In genomic region chr15:71680079-71680461, GRCh38 we compare ENCODE assay signal across 18 cellular contexts.
DNase-seq lines count a peak whose midpoint lies in the region; ATAC-seq and TF ChIP-seq lines count a peak whose summit lies in the region.
"Had no signal": no experiment of that assay in that cellular context is flagged by ENCODE, and none has a peak within 500 bp of the region (broad histone marks: within the 10 kb centered on the region; RNA-seq: fewer than 3 reads in every experiment).

No MANE protein-coding gene starts in this region.

- H3K9me2 ChIP-seq in GM23338 (ENCODE audit: insufficient read depth) = no peaks in the 10 kb centered on the region

- ATAC-seq in GM23338 (peak; percentile 74), omental fat pad (ENCODE audit: low FRiP score) (peak; percentile 45), HG02798 (IDR thresholded peaks at IDR 0.05; ENCODE audit: poor library complexity, unreplicated experiment) (no peak)
- ATAC-seq in activated naive CD4-positive, alpha-beta T cell treated with anti-CD3 and anti-CD28 coated beads, Interleukin-2, amount 50 U/mL, for 72 hours = no peak
- ATAC-seq: psoas muscle, T-cell had no signal

- H3K27ac Mint-ChIP-seq in GM23338 = no peak overlapping the region
- H3K27ac Mint-ChIP-seq in activated naive CD4-positive, alpha-beta T cell treated with anti-CD3 and anti-CD28 coated beads, Interleukin-2, amount 50 U/mL, for 72 hours = no peak overlapping the region
- H3K27ac Mint-ChIP-seq: activated naive CD4-positive, alpha-beta T cell treated with anti-CD3 and anti-CD28 coated beads, Interleukin-2, amount 10 ng/mL, durations not matched to agents 7 days and 5 days; T-cell had no signal

- no peaks in the 10 kb centered on the region for H3F3A ChIP-seq in GM23338 (replicated peaks; ENCODE audit: low read depth)

- no peak overlapping the region for H2AFZ ChIP-seq in GM23338

- peak overlapping the region; percentile 16; the same call in 1 of the 2 replicates for H3K4me2 ChIP-seq in GM23338

- H3K27me3 Mint-ChIP-seq in GM23338 (ENCODE audit: insufficient read depth, low read depth, poor library complexity) = no peaks in the 10 kb centered on the region
- H3K27me3 Mint-ChIP-seq: activated naive CD4-positive, alpha-beta T cell treated with anti-CD3 and anti-CD28 coated beads, Interleukin-2, amount 10 ng/mL, durations not matched to agents 7 days and 5 days had no signal

- no peaks in the 10 kb centered on the region for H3K27me3 ChIP-seq in GM23338 (ENCODE audit: insufficient read depth)
- H3K27me3 ChIP-seq: brain microvascular endothelial cell, tibial nerve had no signal

- TF ChIP-seq RAD21 in Ishikawa (IDR thresholded peaks at IDR 0.05; ENCODE audit: low read depth) = no peak

- no peaks in the 10 kb centered on the region for H4K20me1 ChIP-seq in GM23338 (replicated peaks; ENCODE audit: insufficient read depth)

- H3K36me3 Mint-ChIP-seq in GM23338 (ENCODE audit: low read depth) = no peaks in the 10 kb centered on the region
- no peaks in the 10 kb centered on the region for H3K36me3 Mint-ChIP-seq in activated naive CD4-positive, alpha-beta T cell treated with anti-CD3 and anti-CD28 coated beads, Interleukin-2, amount 50 U/mL, for 72 hours
- H3K36me3 Mint-ChIP-seq: activated naive CD4-positive, alpha-beta T cell treated with anti-CD3 and anti-CD28 coated beads, Interleukin-2, amount 10 ng/mL, durations not matched to agents 7 days and 5 days; T-cell had no signal

- H3K36me3 ChIP-seq in GM23338 (ENCODE audit: insufficient read depth) = no peaks in the 10 kb centered on the region
- H3K36me3 ChIP-seq: brain microvascular endothelial cell, tibial nerve had no signal

- TF ChIP-seq CTCF in GM23338 (conservative IDR thresholded peaks at IDR 0.05; ENCODE audit: low read depth in 2 of 2) = no peak
- TF ChIP-seq CTCF in omental fat pad (IDR thresholded peaks at IDR 0.05) = no peak

- DNase-seq in GM23338 (ENCODE audit: low spot score) = peak; percentile 36
- DNase-seq in epithelial cell of prostate (ENCODE audit: low read depth, low spot score) = no peak
- no peak for DNase-seq in omental fat pad (ENCODE audit: low spot score)
- no peak for DNase-seq in activated naive CD4-positive, alpha-beta T cell treated with anti-CD3 and anti-CD28 coated beads, Interleukin-2, amount 50 U/mL, for 72 hours (ENCODE audit: low spot score in 2 of 2)
- no peak for DNase-seq in islet precursor cell
- no peak for DNase-seq in NCI-H1417 treated with DMSO at 0.1 percent for 48 hours (lab: John Stamatoyannopoulos, UW)
- DNase-seq: activated CD8-positive, alpha-beta memory T cell treated with anti-CD3 and anti-CD28 coated beads, Interleukin-2, amount 50 U/mL, for 48 hours; activated naive CD4-positive, alpha-beta T cell treated with anti-CD3 and anti-CD28 coated beads, Interleukin-2, amount 10 ng/mL, durations not matched to agents 7 days and 5 days; C1 segment of cervical spinal cord; DMS79 treated with DMSO at 0.1 percent for 48 hours; NCI-H2171 treated with DMSO at 0.1 percent for 48 hours; psoas muscle; stimulated activated CD8-positive, alpha-beta memory T cell treated with anti-CD3 and anti-CD28 coated beads, Interleukin-4, amount 100 ng/mL, for 48 hours; T-cell had no signal

- H3K4me1 ChIP-seq in GM23338 (ENCODE audit: insufficient read depth) = peaks cover 21% of the 10 kb centered on the region

- H3K9me3 Mint-ChIP-seq in GM23338 = no peaks in the 10 kb centered on the region
- no peaks in the 10 kb centered on the region for H3K9me3 Mint-ChIP-seq in activated naive CD4-positive, alpha-beta T cell treated with anti-CD3 and anti-CD28 coated beads, Interleukin-2, amount 50 U/mL, for 72 hours
- H3K9me3 Mint-ChIP-seq: activated naive CD4-positive, alpha-beta T cell treated with anti-CD3 and anti-CD28 coated beads, Interleukin-2, amount 10 ng/mL, durations not matched to agents 7 days and 5 days; T-cell had no signal

- peaks cover 39% of the 10 kb centered on the region for H3K4me1 Mint-ChIP-seq in GM23338

- H3K27ac ChIP-seq in GM23338 (ENCODE audit: low read depth) = no peak overlapping the region
- H3K27ac ChIP-seq in epithelial cell of prostate = peak overlapping the region; percentile 3
- H3K27ac ChIP-seq: brain microvascular endothelial cell, psoas muscle had no signal

- TF ChIP-seq EP300 in Ishikawa (IDR thresholded peaks at IDR 0.05; ENCODE audit: borderline replicate concordance) = peak; percentile 60; the same call in 1 of the 2 replicates

- no peaks in the 10 kb centered on the region for H3K79me2 ChIP-seq in GM23338 (replicated peaks; ENCODE audit: insufficient read depth)

- H3K4me3 Mint-ChIP-seq in GM23338 = no peak overlapping the region
- H3K4me3 Mint-ChIP-seq: activated naive CD4-positive, alpha-beta T cell treated with anti-CD3 and anti-CD28 coated beads, Interleukin-2, amount 10 ng/mL, durations not matched to agents 7 days and 5 days; T-cell had no signal

- no peak overlapping the region for H3K4me3 ChIP-seq in GM23338
- H3K4me3 ChIP-seq: psoas muscle, tibial nerve had no signal

TF ChIP-seq in Ishikawa, 13 proteins besides CTCF, POLR2A, EP300 and RAD21:
- peak; percentile 72 for TF ChIP-seq TCF12 (IDR thresholded peaks at IDR 0.05; ENCODE audit: low read depth)
- peak; percentile 64; the same call in 1 of the 2 replicates for TF ChIP-seq NFIC (IDR thresholded peaks at IDR 0.05)
- TF ChIP-seq TEAD4 (IDR thresholded peaks at IDR 0.05) = peak; percentile 69
- peak; percentile 70 for TF ChIP-seq FOXM1 (IDR thresholded peaks at IDR 0.05; ENCODE audit: borderline replicate concordance, low read depth)
- no peak; the same call in 1 of the 2 replicates for TF ChIP-seq CEBPB (IDR thresholded peaks at IDR 0.05)
- no peak for TF ChIP-seq TAF1 (IDR thresholded peaks at IDR 0.05; ENCODE audit: low read depth)
- no peak for TF ChIP-seq MAX (IDR thresholded peaks at IDR 0.05)
TF ChIP-seq in Ishikawa: peak in this region for 4.

Comparison
In these comparisons a context has a peak if more than half of its experiments do, and no peak if none do; other contexts are left out.
1. ATAC-seq: peak in GM23338 (single experiment) and omental fat pad (single experiment); none in activated naive CD4-positive, alpha-beta T cell treated with anti-CD3 and anti-CD28 coated beads, Interleukin-2, amount 50 U/mL, for 72 hours (0 of 2) and HG02798 (single experiment).